ENCODE assay signal across 18 cellular contexts in the genomic region with DNA sequence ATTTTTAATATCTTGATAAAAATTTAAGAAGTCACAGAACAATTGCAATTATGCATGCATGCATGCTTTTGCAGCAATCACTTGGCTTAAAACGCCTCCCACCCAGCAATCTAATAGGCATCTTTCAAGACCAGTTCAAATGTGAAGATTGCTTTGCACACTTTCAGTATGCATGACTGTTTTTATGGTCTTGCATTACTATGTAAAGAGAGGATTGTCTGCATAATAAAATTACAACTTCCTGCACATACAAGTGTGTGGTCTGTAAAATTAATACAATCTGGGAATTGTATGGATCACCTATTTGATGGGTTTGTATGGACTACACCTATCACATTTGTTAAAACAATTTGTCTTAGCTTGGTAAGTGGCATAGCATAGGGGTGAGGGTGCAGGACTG. TPM values are rescaled to one million over a fixed set of nuclear protein-coding genes. Genes with fewer than 3 reads are reported as not detected.
DNase-seq lines count a peak whose midpoint lies in the region; ATAC-seq and TF ChIP-seq lines count a peak whose summit lies in the region.
"Had no signal": no experiment of that assay in that cellular context is flagged by ENCODE, and none has a peak within 500 bp of the region (broad histone marks: within the 10 kb centered on the region; RNA-seq: fewer than 3 reads in every experiment).

No MANE protein-coding gene starts in this region.

- no peak overlapping the region for H3K27ac Mint-ChIP-seq in activated CD4-positive, alpha-beta T cell treated with anti-CD3 and anti-CD28 coated beads, Interleukin-2, amount 10 ng/mL, durations not matched to agents 24 days and 14 days
- H3K27ac Mint-ChIP-seq in activated CD4-positive, alpha-beta T cell treated with anti-CD3 and anti-CD28 coated beads for 36 hours, result no peak overlapping the region
- H3K27ac Mint-ChIP-seq: B cell; CD4-positive, alpha-beta T cell; CD8-positive, alpha-beta T cell had no signal

- peaks cover 16% of the 10 kb centered on the region for H3K36me3 Mint-ChIP-seq in activated CD4-positive, alpha-beta T cell treated with anti-CD3 and anti-CD28 coated beads, Interleukin-2, amount 10 ng/mL, durations not matched to agents 24 days and 14 days (ENCODE audit: low read depth)
- H3K36me3 Mint-ChIP-seq in activated CD4-positive, alpha-beta T cell treated with anti-CD3 and anti-CD28 coated beads for 36 hours (ENCODE audit: low read depth), result peaks cover 4% of the 10 kb centered on the region
- H3K36me3 Mint-ChIP-seq: CD8-positive, alpha-beta T cell had no signal

- in situ Hi-C loops in KBM-7 (cut with MboI; ENCODE audit: low pct_unique_long_range_greater_than_20kb, low sequenced_read_pairs), result no loop called here

- no peak for TF ChIP-seq CTCF in VCaP (conservative IDR thresholded peaks at IDR 0.05)

- CTCF ChIA-PET in activated CD4-positive, alpha-beta T cell treated with anti-CD3 and anti-CD28 coated beads for 36 hours (lab: Charles Lee), result interaction anchor here (0.5 kb wide), 1 partner anchor 559 kb away, joined by 3 read pairs; no protein-coding TSS in a partner anchor

- peak; percentile 18 for DNase-seq in activated CD4-positive, alpha-beta T cell treated with anti-CD3 and anti-CD28 coated beads, Interleukin-2, amount 10 ng/mL, durations not matched to agents 24 days and 14 days
- no peak for DNase-seq in activated CD4-positive, alpha-beta T cell treated with anti-CD3 and anti-CD28 coated beads for 36 hours
- DNase-seq in left colon, result no peak
- DNase-seq in stimulated activated CD4-positive, alpha-beta T cell treated with anti-CD3 and anti-CD28 coated beads, Interleukin-15, amount 100 ng/mL, for 24 hours, result no peak
- DNase-seq in KBM-7, result no peak
- DNase-seq: AML-193; Caco-2; Calu3; CD4-positive, alpha-beta T cell; CD8-positive, alpha-beta T cell; DMS79 treated with DMSO at 0.1 percent for 48 hours; GF-D8 had no signal

- POLR2A ChIA-PET in activated CD4-positive, alpha-beta T cell treated with anti-CD3 and anti-CD28 coated beads for 36 hours (lab: Charles Lee), result no interaction called here

- intact Hi-C loops in activated CD4-positive, alpha-beta T cell treated with anti-CD3 and anti-CD28 coated beads, Interleukin-2, amount 10 ng/mL, durations not matched to agents 24 days and 14 days (cut with micrococcal nuclease), result no loop called here
- intact Hi-C loops in activated CD4-positive, alpha-beta T cell treated with anti-CD3 and anti-CD28 coated beads for 36 hours (cut with DNase I, micrococcal nuclease), result loop anchor here in 1 of 2 experiments (10.0 kb wide), 1 partner anchor 142 kb away; a partner anchor contains a TSS
- intact Hi-C loops in left colon (cut with DNase I, micrococcal nuclease), result no loop called here

- no peaks in the 10 kb centered on the region for H3K9me3 Mint-ChIP-seq in activated CD4-positive, alpha-beta T cell treated with anti-CD3 and anti-CD28 coated beads, Interleukin-2, amount 10 ng/mL, durations not matched to agents 24 days and 14 days
- H3K9me3 Mint-ChIP-seq in activated CD4-positive, alpha-beta T cell treated with anti-CD3 and anti-CD28 coated beads for 36 hours (ENCODE audit: low read depth), result no peaks in the 10 kb centered on the region
- H3K9me3 Mint-ChIP-seq: CD4-positive, alpha-beta T cell; CD8-positive, alpha-beta T cell had no signal

- peak overlapping the region; percentile 50 for H3K27ac ChIP-seq in VCaP
- H3K27ac ChIP-seq: A549; BLaER1 treated with 17β-estradiol and CSF1 and Interleukin-3, amounts not matched to agents 10 nM and 100 nM; C4-2B had no signal

- H3K4me1 Mint-ChIP-seq in activated CD4-positive, alpha-beta T cell treated with anti-CD3 and anti-CD28 coated beads, Interleukin-2, amount 10 ng/mL, durations not matched to agents 24 days and 14 days, result no peaks in the 10 kb centered on the region
- H3K4me1 Mint-ChIP-seq in activated CD4-positive, alpha-beta T cell treated with anti-CD3 and anti-CD28 coated beads for 36 hours, result no peaks in the 10 kb centered on the region
- H3K4me1 Mint-ChIP-seq: B cell had no signal

- peaks cover 2% of the 10 kb centered on the region for H3K27me3 Mint-ChIP-seq in activated CD4-positive, alpha-beta T cell treated with anti-CD3 and anti-CD28 coated beads, Interleukin-2, amount 10 ng/mL, durations not matched to agents 24 days and 14 days
- no peaks in the 10 kb centered on the region for H3K27me3 Mint-ChIP-seq in activated CD4-positive, alpha-beta T cell treated with anti-CD3 and anti-CD28 coated beads for 36 hours
- H3K27me3 Mint-ChIP-seq: B cell; CD4-positive, alpha-beta T cell had no signal

- ATAC-seq in activated CD4-positive, alpha-beta T cell treated with anti-CD3 and anti-CD28 coated beads for 36 hours, result no peak
- ATAC-seq in left colon (peak; percentile 85), GM19463 (IDR thresholded peaks at IDR 0.05; ENCODE audit: unreplicated experiment) (no peak)
- ATAC-seq: A549; CD8-positive, alpha-beta T cell had no signal

- no peak overlapping the region for H3K4me3 Mint-ChIP-seq in activated CD4-positive, alpha-beta T cell treated with anti-CD3 and anti-CD28 coated beads, Interleukin-2, amount 10 ng/mL, durations not matched to agents 24 days and 14 days
- H3K4me3 Mint-ChIP-seq in activated CD4-positive, alpha-beta T cell treated with anti-CD3 and anti-CD28 coated beads for 36 hours, result no peak overlapping the region
- H3K4me3 Mint-ChIP-seq: B cell; CD4-positive, alpha-beta T cell; CD8-positive, alpha-beta T cell had no signal

RNA-seq across cellular contexts. Expression of a gene that starts 48.7 kb away (rescaled TPM):
- total RNA-seq in activated CD4-positive, alpha-beta T cell treated with anti-CD3 and anti-CD28 coated beads, Interleukin-2, amount 10 ng/mL, durations not matched to agents 24 days and 14 days, result 16.8 and 20.0 TPM in 2 replicates
- total RNA-seq in activated CD4-positive, alpha-beta T cell treated with anti-CD3 and anti-CD28 coated beads for 36 hours, result 1 to 10 TPM; 6.0 to 7.8 TPM
- total RNA-seq in left colon, result 1 to 10 TPM in 1 of 2 donors, under 1 TPM in 1; 0.95 to 3.3 TPM
